Comparison of ENCODE assay signal across 8 cellular contexts in the genomic region with DNA sequence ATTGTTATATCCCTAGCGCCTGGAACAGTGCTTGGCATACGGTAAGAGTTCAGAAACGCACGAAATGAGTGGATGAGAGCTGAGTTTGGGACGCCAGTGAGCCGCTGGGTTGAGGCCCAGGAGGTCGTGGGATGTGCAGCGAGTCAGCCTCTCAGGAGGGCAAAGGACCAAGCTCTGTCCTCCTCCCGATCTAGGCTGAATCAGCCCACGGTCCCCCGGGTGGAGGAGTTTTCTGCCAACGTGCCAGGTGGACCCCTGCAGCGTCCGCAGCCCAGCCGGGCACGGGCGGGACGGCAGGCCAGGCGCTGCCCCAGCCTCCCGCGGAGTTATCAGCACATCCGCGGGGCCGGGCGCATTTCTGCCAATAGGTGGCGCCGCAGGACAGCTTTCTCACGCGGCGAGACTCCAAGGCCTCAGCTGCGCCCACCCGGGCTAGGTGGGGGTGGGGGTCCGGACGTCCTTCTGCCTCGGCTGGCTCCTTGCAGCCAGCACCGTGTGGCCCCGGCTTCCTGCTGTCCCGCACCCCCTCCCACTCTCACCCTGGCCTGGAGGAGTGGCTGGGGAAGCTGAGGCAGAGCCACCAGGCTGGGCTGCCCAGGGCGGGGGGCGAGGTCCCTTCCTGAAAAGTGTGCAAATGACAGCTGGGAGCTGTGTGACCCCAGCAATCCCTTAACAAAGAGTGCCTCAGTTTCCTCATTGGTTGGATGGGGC. TPM values are rescaled to one million over a fixed set of nuclear protein-coding genes. Genes with fewer than 3 reads are reported as not detected.
DNase-seq lines count a peak whose midpoint lies in the region; ATAC-seq and TF ChIP-seq lines count a peak whose summit lies in the region.

No MANE protein-coding gene starts in this region.

- peaks cover 23% of the 10 kb centered on the region for H3K36me3 Mint-ChIP-seq in CD8-positive, alpha-beta T cell

- CTCF ChIA-PET in CD8-positive, alpha-beta T cell (lab: Charles Lee) = interaction anchor here (0.6 to 4.9 kb wide), 58 partner anchors 10 to 833 kb away, joined by 3 to 132 read pairs (median 4); partner anchors contain the start of genes ADSL, CACNA1I, TAB1 and TMA7B

- POLR2A ChIA-PET in CD8-positive, alpha-beta T cell (lab: Charles Lee) = interaction anchor here (0.9 to 2.3 kb wide), 5 partner anchors 215 to 813 kb away, joined by 3 to 8 read pairs (median 3); partner anchors contain the start of gene RPL3

- H3K4me1 ChIP-seq in CD8-positive, alpha-beta T cell (ENCODE audit: insufficient read depth, low read length) = peaks cover 33% of the 10 kb centered on the region
- H3K4me1 ChIP-seq in RWPE2 (ENCODE audit: insufficient read depth, poor library complexity, severe bottlenecking) (peaks cover 3% of the 10 kb centered on the region), ovary (ENCODE audit: insufficient read depth) (peaks cover 3% of the 10 kb centered on the region), transverse colon (peaks cover 17 to 31% (median 22%) of the 10 kb centered on the region in 4 donors)

- 4 to 10% (median 4%) methylated on average over 18 to 40 of the region's 40 CpGs for WGBS in ovary, 3 donors
- 11% methylated on average over 32 of the region's 40 CpGs; no CpG with 5 or more reads in 1 of the 2 donors for WGBS in transverse colon (ENCODE audit: low coverage in 1 of 2), 2 donors

- H3K27me3 Mint-ChIP-seq in CD8-positive, alpha-beta T cell (ENCODE audit: low read depth) = no peaks in the 10 kb centered on the region

- H3K9me3 Mint-ChIP-seq in CD8-positive, alpha-beta T cell = no peaks in the 10 kb centered on the region

- H3K4me1 Mint-ChIP-seq in CD8-positive, alpha-beta T cell (ENCODE audit: low read depth) = peaks cover 35% of the 10 kb centered on the region

- no peak for TF ChIP-seq EP300 in ovary (IDR thresholded peaks at IDR 0.05)
- no peak for TF ChIP-seq EP300 in transverse colon (IDR thresholded peaks at IDR 0.05; ENCODE audit: low read depth)

- no peaks in the 10 kb centered on the region for H3K27me3 ChIP-seq in CD8-positive, alpha-beta T cell (ENCODE audit: insufficient read depth, low read length)
- H3K27me3 ChIP-seq in HL-60 (ENCODE audit: insufficient read depth, poor library complexity, severe bottlenecking) (no peaks in the 10 kb centered on the region), RWPE2 (ENCODE audit: insufficient read depth, poor library complexity, severe bottlenecking) (no peaks in the 10 kb centered on the region), ovary (no peaks in the 10 kb centered on the region), transverse colon (no peaks in the 10 kb centered on the region)

- peak overlapping the region; percentile 38 for H3K4me3 Mint-ChIP-seq in CD8-positive, alpha-beta T cell

- TF ChIP-seq CTCF in CD8-positive, alpha-beta T cell (IDR thresholded peaks at IDR 0.05) = peak; percentile 91
- TF ChIP-seq CTCF in HL-60 (IDR thresholded peaks at IDR 0.05; ENCODE audit: insufficient read depth, low read length) (peak; percentile 60), RWPE2 (IDR thresholded peaks at IDR 0.05; ENCODE audit: poor library complexity, severe bottlenecking) (peak; percentile 95), ovary (IDR thresholded peaks at IDR 0.05) (peak; percentile 85 to 98 (median 97)), transverse colon (IDR thresholded peaks at IDR 0.05) (peak; percentile 94 to 97 (median 95))

- H3K4me3 ChIP-seq in CD8-positive, alpha-beta T cell (ENCODE audit: low read depth, low read length) = peak overlapping the region; percentile 20
- H3K4me3 ChIP-seq in HL-60 (replicated peaks; ENCODE audit: insufficient read depth, low read length) (no peak overlapping the region), RWPE2 (ENCODE audit: severe bottlenecking) (no peak overlapping the region), ovary (peak overlapping the region; percentile 8), transverse colon (no peak overlapping the region)

- no peak for ATAC-seq in CD8-positive, alpha-beta T cell
- ATAC-seq in RWPE2 (ENCODE audit: low read depth) = peak; percentile 47; the same call in 2 of the 3 replicates
- no peak for ATAC-seq in GM19023 (IDR thresholded peaks at IDR 0.05; ENCODE audit: unreplicated experiment)

- H3K27ac Mint-ChIP-seq in CD8-positive, alpha-beta T cell = no peak overlapping the region

- peak; percentile 63 to 88 (median 75) for DNase-seq in CD8-positive, alpha-beta T cell
- DNase-seq in HL-60 (ENCODE audit: low read depth in 1 of 2, low spot score in 1 of 2) = peak in 1 of 2 experiments; percentile 60
- no peak for DNase-seq in RWPE2 (ENCODE audit: low spot score)
- DNase-seq in activated gamma-delta T cell (lab: John Stamatoyannopoulos, UW) = peak; percentile 57
- peak; percentile 72 for DNase-seq in glomerular visceral epithelial cell (ENCODE audit: extremely low spot score)
- DNase-seq in ovary = peak; percentile 82 to 95 (median 90)
- peak; percentile 89 for DNase-seq in transverse colon

- H3K27ac ChIP-seq in CD8-positive, alpha-beta T cell (ENCODE audit: low read depth, low read length) = no peak overlapping the region
- H3K27ac ChIP-seq in HL-60 (replicated peaks) = no peak overlapping the region
- no peak overlapping the region for H3K27ac ChIP-seq in RWPE2 (ENCODE audit: poor library complexity, severe bottlenecking)
- peak overlapping the region in 1 of 2 donors; percentile 25 for H3K27ac ChIP-seq in ovary
- peak overlapping the region in 3 of 4 donors; percentile 6 to 22 (median 22) for H3K27ac ChIP-seq in transverse colon

- H3K9me3 ChIP-seq in CD8-positive, alpha-beta T cell (ENCODE audit: low read length) = no peaks in the 10 kb centered on the region
- H3K9me3 ChIP-seq in RWPE2 (ENCODE audit: severe bottlenecking) = no peaks in the 10 kb centered on the region
- H3K9me3 ChIP-seq in ovary = no peaks in the 10 kb centered on the region
- no peaks in the 10 kb centered on the region for H3K9me3 ChIP-seq in transverse colon

- in situ Hi-C loops in transverse colon (cut with MboI; ENCODE audit: low pct_ligation_motif_present in 1 of 4, low pct_unique_long_range_greater_than_20kb in 1 of 4, low sequenced_read_pairs in 3 of 4) = loop anchor here (5.0 to 25.0 kb wide), 6 partner anchors 42 to 828 kb away; partner anchors contain the start of genes SGSM3 (in 3 of the 4), ADSL (in 1 of the 4) and CBX7 (in 1 of the 4)

- intact Hi-C loops in CD8-positive, alpha-beta T cell (cut with DNase I, micrococcal nuclease) = loop anchor here (1.0 to 10.0 kb wide), 12 partner anchors 360 to 1323 kb away; partner anchors contain the start of genes TNRC6B (in 2 of the 2), CBX6 (in 1 of the 2), ENTHD1 (in 1 of the 2) and GRAP2 (in 1 of the 2)
- intact Hi-C loops in ovary (cut with DNase I) (loop anchor here (5.0 to 10.0 kb wide), 5 partner anchors 217 to 813 kb away; partner anchors contain the start of genes ADSL (in 1 of the 4) and RPL3 (in 1 of the 4)), transverse colon (cut with DNase I; ENCODE audit: low total_unique reads) (loop anchor here (5.0 kb wide), 2 partner anchors 488 to 813 kb away; partner anchors contain the start of gene ADSL)

- H3K36me3 ChIP-seq in CD8-positive, alpha-beta T cell (ENCODE audit: insufficient read depth, low read length) = peaks cover 8% of the 10 kb centered on the region
- peaks cover 21% of the 10 kb centered on the region for H3K36me3 ChIP-seq in RWPE2 (ENCODE audit: low read depth)
- no peaks in the 10 kb centered on the region for H3K36me3 ChIP-seq in ovary
- no peaks in the 10 kb centered on the region for H3K36me3 ChIP-seq in transverse colon

- TF ChIP-seq POLR2A in ovary (IDR thresholded peaks at IDR 0.05) (no peak), transverse colon (IDR thresholded peaks at IDR 0.05) (no peak)

RNA-seq across cellular contexts. Expression of gene RPS19BP1, which starts 2.2 kb away (rescaled TPM):
- 10 to 100 TPM; 69.0 to 70.5 TPM for total RNA-seq in CD8-positive, alpha-beta T cell
- total RNA-seq in ovary (100 to 1,000 TPM in 1 of 7 donors, 10 to 100 TPM in 6; 41.9 to 117 (median 44.2) TPM), transverse colon (100 to 1,000 TPM in 2 of 4 donors, 10 to 100 TPM in 2; 20.5 to 153 (median 97.8) TPM)
- polyA plus RNA-seq in ovary = 100 to 1,000 TPM in 1 of 2 donors, 1 to 10 TPM in 1; 9.1 to 130 TPM

RNA-seq across cellular contexts. Expression of gene ATF4, which starts 14.4 kb away (rescaled TPM):
- total RNA-seq in CD8-positive, alpha-beta T cell = 100 to 1,000 TPM; 327 to 329 TPM
- total RNA-seq in ovary (100 to 1,000 TPM; 212 to 611 (median 246) TPM), transverse colon (100 to 1,000 TPM; 262 to 566 (median 339) TPM)
- 100 to 1,000 TPM; 393 to 398 TPM for polyA plus RNA-seq in ovary

RNA-seq across cellular contexts. Expression of gene MIEF1, which starts 32.7 kb away (rescaled TPM):
- total RNA-seq in CD8-positive, alpha-beta T cell = 10 to 100 TPM; 24.8 to 25.3 TPM
- total RNA-seq in ovary (10 to 100 TPM; 13.1 to 23.9 (median 19.9) TPM), transverse colon (10 to 100 TPM; 11.5 to 31.0 (median 25.6) TPM)
- polyA plus RNA-seq in ovary = 10 to 100 TPM; 11.4 to 19.2 TPM

RNA-seq across cellular contexts. Expression of gene CACNA1I, which starts 35.8 kb away (rescaled TPM):
- 1 to 10 TPM; 5.5 to 5.9 TPM for total RNA-seq in CD8-positive, alpha-beta T cell
- under 1 TPM in 6 of 7 donors, not detected in 1; 0.05 to 0.23 (median 0.11) TPM for total RNA-seq in ovary
- under 1 TPM; 0.02 to 0.07 TPM for polyA plus RNA-seq in ovary
- 1 to 10 TPM in 2 of 4 donors, under 1 TPM in 2; 0.14 to 1.1 (median 0.66) TPM for total RNA-seq in transverse colon

Comparison
In these comparisons a context has a peak if more than half of its experiments do, and no peak if none do; other contexts are left out.
1. H3K27ac ChIP-seq: peak in transverse colon (3 of 4); none in CD8-positive, alpha-beta T cell (single experiment), HL-60 (single experiment) and RWPE2 (single experiment).
2. H3K4me3 ChIP-seq: peak in CD8-positive, alpha-beta T cell (single experiment) and ovary (single experiment); none in HL-60 (single experiment), RWPE2 (single experiment) and transverse colon (0 of 4).
3. Peak in every context shown above with its lines, with median percentiles within 50 percentile points of each other: CTCF ChIP-seq.